ENCODE assay signal across 8 cellular contexts in the genomic region with DNA sequence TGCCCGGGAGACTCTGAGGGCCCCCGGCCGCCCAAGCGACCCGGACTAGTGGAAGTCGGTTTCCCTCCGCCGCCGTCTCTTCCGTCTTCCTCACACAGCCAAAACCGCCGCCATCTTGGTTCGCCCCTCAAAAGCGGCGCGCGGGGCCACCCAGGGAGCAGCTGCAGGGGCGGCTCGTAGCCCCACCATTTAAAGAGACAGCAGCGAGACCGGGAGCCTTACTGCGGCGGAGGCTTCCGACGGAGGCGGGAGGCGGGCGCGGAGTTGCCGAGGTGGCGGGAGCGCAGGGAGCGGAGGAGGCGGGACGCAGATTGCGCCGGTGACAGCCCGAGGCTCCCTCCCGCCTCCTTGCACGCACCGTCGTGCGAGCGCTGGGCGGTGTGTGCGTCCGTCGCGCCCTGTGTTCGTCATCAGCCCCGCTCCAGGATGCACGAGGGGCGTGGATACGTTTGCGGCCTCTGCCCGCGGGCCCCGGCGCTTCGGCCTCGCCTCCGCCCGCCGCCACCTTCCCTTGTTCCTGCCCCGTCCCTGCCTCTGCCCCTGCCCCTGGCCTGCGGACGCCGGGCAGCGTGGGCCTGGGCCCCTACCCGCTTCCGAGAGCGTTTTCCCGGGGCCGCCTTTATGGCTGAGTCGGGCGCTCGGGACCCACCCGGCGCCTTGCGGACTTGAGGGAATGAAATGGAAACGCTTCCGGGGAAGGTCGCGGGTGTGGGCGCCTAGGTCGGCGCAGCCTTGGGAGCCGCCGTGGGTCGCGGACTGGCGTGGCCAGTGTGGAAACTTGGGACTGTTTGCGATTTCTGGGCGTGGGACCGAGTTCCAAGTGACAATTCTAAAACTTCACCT. TPM values are rescaled to one million over a fixed set of nuclear protein-coding genes. Genes with fewer than 3 reads are reported as not detected.
DNase-seq lines count a peak whose midpoint lies in the region; ATAC-seq and TF ChIP-seq lines count a peak whose summit lies in the region.

A gene (minus strand): TSS at position 140 of the 843 bp plus-strand sequence. CDS start 663 bp downstream, outside the sequence.

- peak within 1 kb of the TSS; percentile 98 for H3K9ac ChIP-seq in colonic mucosa (ENCODE audit: low read depth in 2 of 2, low read length in 2 of 2)

- no peaks in the 10 kb centered on the region for H3K9me3 ChIP-seq in BE2C
- H3K9me3 ChIP-seq in colonic mucosa, result no peaks in the 10 kb centered on the region

- DNase-seq in BE2C, result peak; percentile 95
- DNase-seq in GM19240 (ENCODE audit: insufficient read length, low spot score), result peak; percentile 90
- DNase-seq in NCI-H526 (lab: John Stamatoyannopoulos, UW), result peak; percentile 89 to 98
- DNase-seq in activated CD4-positive, alpha-beta T cell treated with anti-CD3 and anti-CD28 coated beads for 48 hours, result peak; percentile 94
- peak; percentile 93 for DNase-seq in colonic mucosa
- peak; percentile 95 to 96 for DNase-seq in left colon
- DNase-seq in stimulated activated CD4-positive, alpha-beta T cell treated with anti-CD3 and anti-CD28 coated beads, Interleukin-1b, Interleukin-23, amount 100 ng/mL, for 48 hours, result peak; percentile 94

- H3K4me3 ChIP-seq in BE2C (ENCODE audit: low read depth, low read length) (peak within 1 kb of the TSS; percentile 69), colonic mucosa (peak within 1 kb of the TSS; percentile 91)

- H3K27ac ChIP-seq in colonic mucosa, result peak within 1 kb of the TSS; percentile 99

- no peaks in the 10 kb centered on the region for H3K4me1 ChIP-seq in BE2C
- peaks cover 8% of the 10 kb centered on the region for H3K4me1 ChIP-seq in colonic mucosa

- peaks cover 21% of the 10 kb centered on the region for H3K36me3 ChIP-seq in BE2C
- H3K36me3 ChIP-seq in colonic mucosa, result no peaks in the 10 kb centered on the region

- intact Hi-C loops in colonic mucosa (cut with DNase I) (no loop called here), left colon (cut with DNase I, micrococcal nuclease) (no loop called here)

- no peaks in the 10 kb centered on the region for H3K27me3 ChIP-seq in BE2C
- no peaks in the 10 kb centered on the region for H3K27me3 ChIP-seq in colonic mucosa

- TF ChIP-seq CTCF in BE2C (IDR thresholded peaks at IDR 0.05; ENCODE audit: low read depth, low read length), result no peak
- no peak for TF ChIP-seq CTCF in colonic mucosa (IDR thresholded peaks at IDR 0.05)

- peak; percentile 77 for ATAC-seq in HG03460 (IDR thresholded peaks at IDR 0.05; ENCODE audit: unreplicated experiment)
- peak; percentile 92 for ATAC-seq in left colon

RNA-seq across cellular contexts. Expression of the gene that starts here (rescaled TPM):
- polyA plus RNA-seq in BE2C (2012; ENCODE audit: insufficient read depth, insufficient read length, low read depth), result 82.5 TPM
- total RNA-seq in colonic mucosa, result 10 to 100 TPM; 79.3 to 90.9 TPM
- total RNA-seq in left colon, result 10 to 100 TPM; 74.5 to 84.3 TPM

Comparison
In these comparisons a context has a peak if more than half of its experiments do, and no peak if none do; other contexts are left out.
1. Peak in every context shown above with its lines: DNase-seq, ATAC-seq, H3K4me3 ChIP-seq and H3K27ac ChIP-seq.